ENCODE assay signal across 12 cellular contexts in genomic region chr1:17009706-17010105, GRCh38. TPM values are rescaled to one million over a fixed set of nuclear protein-coding genes. Genes with fewer than 3 reads are reported as not detected.
DNase-seq lines count a peak whose midpoint lies in the region; ATAC-seq and TF ChIP-seq lines count a peak whose summit lies in the region.
"Had no signal": no experiment of that assay in that cellular context is flagged by ENCODE, and none has a peak within 500 bp of the region (broad histone marks: within the 10 kb centered on the region; RNA-seq: fewer than 3 reads in every experiment).

No MANE protein-coding gene starts in this region.

- H3K4me1 Mint-ChIP-seq in activated naive CD4-positive, alpha-beta T cell treated with anti-CD3 and anti-CD28 coated beads, Interleukin-2, amount 10 ng/mL, durations not matched to agents 7 days and 5 days: peaks cover 29% of the 10 kb centered on the region
- peaks cover 17% of the 10 kb centered on the region for H3K4me1 Mint-ChIP-seq in activated naive CD4-positive, alpha-beta T cell treated with anti-CD3 and anti-CD28 coated beads for 36 hours (ENCODE audit: low read depth)
- H3K4me1 Mint-ChIP-seq in effector memory CD8-positive, alpha-beta T cell (ENCODE audit: low read depth in 2 of 2): peaks cover 19 to 21% of the 10 kb centered on the region in 2 donors
- peaks cover 3% of the 10 kb centered on the region for H3K4me1 Mint-ChIP-seq in type B pancreatic cell (ENCODE audit: unreplicated experiment)

- 91% methylated on average over 4 of the region's 4 CpGs for WGBS in prostate gland

- H3K36me3 Mint-ChIP-seq in activated naive CD4-positive, alpha-beta T cell treated with anti-CD3 and anti-CD28 coated beads, Interleukin-2, amount 10 ng/mL, durations not matched to agents 7 days and 5 days: peaks cover 4% of the 10 kb centered on the region
- H3K36me3 Mint-ChIP-seq in activated naive CD4-positive, alpha-beta T cell treated with anti-CD3 and anti-CD28 coated beads for 36 hours (ENCODE audit: low read depth): peaks cover 2% of the 10 kb centered on the region
- peaks cover 11% of the 10 kb centered on the region for H3K36me3 Mint-ChIP-seq in effector memory CD8-positive, alpha-beta T cell (ENCODE audit: insufficient read depth)
- no peaks in the 10 kb centered on the region for H3K36me3 Mint-ChIP-seq in type B pancreatic cell

- H3K27me3 Mint-ChIP-seq in activated naive CD4-positive, alpha-beta T cell treated with anti-CD3 and anti-CD28 coated beads, Interleukin-2, amount 10 ng/mL, durations not matched to agents 7 days and 5 days: peaks cover 16% of the 10 kb centered on the region
- H3K27me3 Mint-ChIP-seq in activated naive CD4-positive, alpha-beta T cell treated with anti-CD3 and anti-CD28 coated beads for 36 hours (ENCODE audit: low read depth): no peaks in the 10 kb centered on the region
- no peaks in the 10 kb centered on the region for H3K27me3 Mint-ChIP-seq in effector memory CD8-positive, alpha-beta T cell
- H3K27me3 Mint-ChIP-seq in type B pancreatic cell: no peaks in the 10 kb centered on the region

- no peak overlapping the region for H3K4me3 ChIP-seq in prostate gland

- no peak for DNase-seq in activated naive CD4-positive, alpha-beta T cell treated with anti-CD3 and anti-CD28 coated beads, Interleukin-2, amount 10 ng/mL, durations not matched to agents 7 days and 5 days
- DNase-seq in activated naive CD4-positive, alpha-beta T cell treated with anti-CD3 and anti-CD28 coated beads for 36 hours: no peak
- DNase-seq in NCI-H69 (lab: John Stamatoyannopoulos, UW): peak; percentile 17
- DNase-seq in effector memory CD8-positive, alpha-beta T cell: no peak
- no peak for DNase-seq in type B pancreatic cell (ENCODE audit: extremely low spot score, unreplicated experiment)
- no peak for DNase-seq in NCI-H187 (lab: John Stamatoyannopoulos, UW)
- DNase-seq in prostate gland (ENCODE audit: low spot score): no peak
- no peak for DNase-seq in effector CD4-positive, alpha-beta T cell
- DNase-seq: activated naive CD4-positive, alpha-beta T cell; BE2C; midbrain had no signal

- no peak for TF ChIP-seq POLR2A in prostate gland (IDR thresholded peaks at IDR 0.05)

- no peaks in the 10 kb centered on the region for H3K27me3 ChIP-seq in prostate gland (replicated peaks; ENCODE audit: insufficient read depth)
- H3K27me3 ChIP-seq: BE2C had no signal

- intact Hi-C loops in activated naive CD4-positive, alpha-beta T cell treated with anti-CD3 and anti-CD28 coated beads for 36 hours (cut with micrococcal nuclease): loop anchor here (5.0 kb wide), 1 partner anchor 47 kb away; no protein-coding TSS in a partner anchor
- intact Hi-C loops in prostate gland (cut with DNase I): no loop called here

- H3K4me1 ChIP-seq in prostate gland (replicated peaks): peaks cover 4% of the 10 kb centered on the region
- H3K4me1 ChIP-seq: BE2C had no signal

- no peaks in the 10 kb centered on the region for H3K36me3 ChIP-seq in prostate gland
- H3K36me3 ChIP-seq: BE2C had no signal

- ATAC-seq in effector memory CD8-positive, alpha-beta T cell (replicated peaks): no peak
- ATAC-seq: activated CD4-positive, CD25-positive, alpha-beta regulatory T cell treated with anti-CD3 and anti-CD28 coated beads, Interleukin-2, amount 50 U/mL, for 24 hours had no signal

- H3K27ac Mint-ChIP-seq in activated naive CD4-positive, alpha-beta T cell treated with anti-CD3 and anti-CD28 coated beads, Interleukin-2, amount 10 ng/mL, durations not matched to agents 7 days and 5 days: no peak overlapping the region
- H3K27ac Mint-ChIP-seq in activated naive CD4-positive, alpha-beta T cell treated with anti-CD3 and anti-CD28 coated beads for 36 hours: no peak overlapping the region
- peak overlapping the region in 1 of 2 donors; percentile 86 for H3K27ac Mint-ChIP-seq in effector memory CD8-positive, alpha-beta T cell
- H3K27ac Mint-ChIP-seq in type B pancreatic cell: no peak overlapping the region

- H3K9me3 Mint-ChIP-seq in activated naive CD4-positive, alpha-beta T cell treated with anti-CD3 and anti-CD28 coated beads, Interleukin-2, amount 10 ng/mL, durations not matched to agents 7 days and 5 days: no peaks in the 10 kb centered on the region
- H3K9me3 Mint-ChIP-seq in activated naive CD4-positive, alpha-beta T cell treated with anti-CD3 and anti-CD28 coated beads for 36 hours: no peaks in the 10 kb centered on the region
- no peaks in the 10 kb centered on the region for H3K9me3 Mint-ChIP-seq in effector memory CD8-positive, alpha-beta T cell
- no peaks in the 10 kb centered on the region for H3K9me3 Mint-ChIP-seq in type B pancreatic cell

- no peak for TF ChIP-seq CTCF in type B pancreatic cell (conservative IDR thresholded peaks at IDR 0.05)
- TF ChIP-seq CTCF in prostate gland (IDR thresholded peaks at IDR 0.05): no peak

- peak overlapping the region; percentile 15 for H3K4me3 Mint-ChIP-seq in activated naive CD4-positive, alpha-beta T cell treated with anti-CD3 and anti-CD28 coated beads, Interleukin-2, amount 10 ng/mL, durations not matched to agents 7 days and 5 days
- H3K4me3 Mint-ChIP-seq in activated naive CD4-positive, alpha-beta T cell treated with anti-CD3 and anti-CD28 coated beads for 36 hours: no peak overlapping the region
- peak overlapping the region; percentile 13 to 86 for H3K4me3 Mint-ChIP-seq in effector memory CD8-positive, alpha-beta T cell
- peak overlapping the region; percentile 65 for H3K4me3 Mint-ChIP-seq in type B pancreatic cell

- no peaks in the 10 kb centered on the region for H3K9me3 ChIP-seq in prostate gland
- H3K9me3 ChIP-seq: BE2C had no signal

- CTCF ChIA-PET in activated naive CD4-positive, alpha-beta T cell treated with anti-CD3 and anti-CD28 coated beads, Interleukin-2, amount 10 ng/mL, durations not matched to agents 7 days and 5 days (lab: Charles Lee): interaction anchor here (1.5 to 2.1 kb wide), 2 partner anchors 36 to 49 kb away, joined by 7 to 8 read pairs; no protein-coding TSS in a partner anchor
- CTCF ChIA-PET in activated naive CD4-positive, alpha-beta T cell treated with anti-CD3 and anti-CD28 coated beads for 36 hours (lab: Charles Lee): interaction anchor here (0.5 to 1.2 kb wide), 2 partner anchors 36 to 49 kb away, joined by 5 to 10 read pairs; no protein-coding TSS in a partner anchor

- no peak overlapping the region for H3K27ac ChIP-seq in prostate gland

RNA-seq across cellular contexts. Expression of gene ATP13A2, which starts 2.0 kb away (rescaled TPM):
- total RNA-seq in activated naive CD4-positive, alpha-beta T cell treated with anti-CD3 and anti-CD28 coated beads for 36 hours: 10 to 100 TPM; 23.6 to 25.0 TPM
- total RNA-seq in type B pancreatic cell (ENCODE audit: low replicate concordance): 66.4 and 80.3 TPM in 2 replicates
- 10 to 100 TPM; 45.4 to 47.9 TPM for total RNA-seq in prostate gland

RNA-seq across cellular contexts. Expression of gene MFAP2, which starts 29.3 kb away (rescaled TPM):
- total RNA-seq in activated naive CD4-positive, alpha-beta T cell treated with anti-CD3 and anti-CD28 coated beads for 36 hours: not detected
- 112 and 158 TPM in 2 replicates for total RNA-seq in type B pancreatic cell (ENCODE audit: low replicate concordance)
- total RNA-seq in prostate gland: 10 to 100 TPM in 1 of 2 donors, 1 to 10 TPM in 1; 6.3 to 31.0 TPM

RNA-seq across cellular contexts. Expression of gene SDHB, which starts 44.1 kb away (rescaled TPM):
- total RNA-seq in activated naive CD4-positive, alpha-beta T cell treated with anti-CD3 and anti-CD28 coated beads for 36 hours: 100 to 1,000 TPM; 177 to 179 TPM
- total RNA-seq in type B pancreatic cell (ENCODE audit: low replicate concordance) (72.7 and 101 TPM in 2 replicates), prostate gland (100 to 1,000 TPM in 1 of 2 donors, 10 to 100 TPM in 1; 93.0 to 113 TPM)

Comparison
In these comparisons a context has a peak if more than half of its experiments do, and no peak if none do; other contexts are left out.
1. RNA of gene MFAP2, which starts 29.3 kb away (total RNA-seq): 112 to 158 TPM in type B pancreatic cell and 6.3 to 31.0 TPM in prostate gland; not detected in activated naive CD4-positive, alpha-beta T cell treated with anti-CD3 and anti-CD28 coated beads for 36 hours; every median in the first group is over 4 times any median in the second.